In the genomic region with DNA sequence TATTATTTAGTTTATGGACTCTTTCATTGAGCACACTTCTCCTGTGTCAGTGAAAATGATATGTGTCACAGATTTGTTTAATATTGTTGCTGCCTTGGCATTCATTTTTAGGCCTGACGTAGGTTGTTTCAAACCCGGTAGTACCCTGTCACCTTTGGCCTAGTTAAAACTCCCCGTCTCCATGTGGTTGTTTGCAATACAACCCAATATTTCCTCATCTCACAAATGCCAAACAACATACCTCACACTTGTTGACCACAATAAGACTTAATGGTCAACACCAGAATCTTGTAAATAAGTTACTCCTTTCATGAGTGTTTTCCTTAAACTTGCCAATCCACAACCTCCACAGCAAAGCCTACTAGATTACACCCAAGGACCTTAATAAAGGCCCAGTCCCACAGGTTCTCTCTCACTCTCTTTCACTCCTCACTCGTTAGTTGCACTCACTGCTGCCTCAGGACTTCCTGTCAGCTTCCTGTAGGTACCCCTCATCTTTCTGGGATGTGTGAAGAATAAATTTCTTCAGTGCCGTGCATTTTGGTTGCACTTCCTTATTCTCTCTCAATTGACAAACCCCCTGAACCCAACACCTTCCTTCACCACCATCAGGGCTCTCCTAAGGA, we compare ENCODE assay signal across 21 cellular contexts. TPM values are rescaled to one million over a fixed set of nuclear protein-coding genes. Genes with fewer than 3 reads are reported as not detected.
DNase-seq lines count a peak whose midpoint lies in the region; ATAC-seq and TF ChIP-seq lines count a peak whose summit lies in the region.
"Had no signal": no experiment of that assay in that cellular context is flagged by ENCODE, and none has a peak within 500 bp of the region (broad histone marks: within the 10 kb centered on the region; RNA-seq: fewer than 3 reads in every experiment).

No MANE protein-coding gene starts in this region.

- ATAC-seq in PC-3: no peak
- peak in 2 of 3 donors; percentile 78 to 89 for ATAC-seq in natural killer cell
- no peak for ATAC-seq in HG03442 (IDR thresholded peaks at IDR 0.05; ENCODE audit: unreplicated experiment)

- H3K4me2 ChIP-seq in PC-3 (ENCODE audit: low read length): no peak overlapping the region

- H3K27me3 Mint-ChIP-seq in natural killer cell (ENCODE audit: low read depth in 2 of 2): no peaks in the 10 kb centered on the region

- H3K9ac ChIP-seq in PC-3 (ENCODE audit: low read length): no peak overlapping the region

- POLR2A ChIA-PET in PC-3 (lab: Charles Lee; ENCODE audit: unreplicated experiment): no interaction called here

- no peak overlapping the region for H3K27ac ChIP-seq in PC-3 (ENCODE audit: low read length)
- H3K27ac ChIP-seq: HL-60, RWPE1, SJCRH30 had no signal

- H3K9me3 ChIP-seq in PC-3 (ENCODE audit: low read length): no peaks in the 10 kb centered on the region
- H3K9me3 ChIP-seq: SJCRH30 had no signal

- peak overlapping the region; percentile 81 to 89 for H3K27ac Mint-ChIP-seq in natural killer cell
- H3K27ac Mint-ChIP-seq: H9 had no signal

- TF ChIP-seq CTCF in AG10803 (conservative IDR thresholded peaks at IDR 0.05; ENCODE audit: low read length) (no peak), PC-3 (conservative IDR thresholded peaks at IDR 0.05; ENCODE audit: low read depth, low read length) (no peak), epithelial cell of proximal tubule (conservative IDR thresholded peaks at IDR 0.05; ENCODE audit: low read depth, low read length) (no peak), natural killer cell (IDR thresholded peaks at IDR 0.05) (no peak)

- H4K20me1 ChIP-seq in PC-3 (ENCODE audit: low read length): no peaks in the 10 kb centered on the region

- no peaks in the 10 kb centered on the region for H3K36me3 Mint-ChIP-seq in natural killer cell

- no peaks in the 10 kb centered on the region; the same call in 1 of the 2 replicates for H3K4me1 ChIP-seq in PC-3 (ENCODE audit: insufficient read depth, low read length)
- H3K4me1 ChIP-seq: SJCRH30 had no signal

- CTCF ChIA-PET in PC-3 (lab: Charles Lee): no interaction called here

- no peak overlapping the region for H2AFZ ChIP-seq in PC-3 (ENCODE audit: low read length)

- H3K36me3 ChIP-seq in PC-3 (ENCODE audit: low read depth, low read length): no peaks in the 10 kb centered on the region
- H3K36me3 ChIP-seq: SJCRH30 had no signal

- H3K9me2 ChIP-seq in PC-3 (replicated peaks; ENCODE audit: low read length): no peaks in the 10 kb centered on the region

- no peaks in the 10 kb centered on the region for H3K79me2 ChIP-seq in PC-3 (ENCODE audit: low read length)

- intact Hi-C loops in PC-3 (cut with micrococcal nuclease): no loop called here
- intact Hi-C loops in natural killer cell (cut with micrococcal nuclease): no loop called here

- H3K9me3 Mint-ChIP-seq in natural killer cell: peaks cover 0 to 3% of the 10 kb centered on the region in 2 donors
- H3K9me3 Mint-ChIP-seq: H9 had no signal

- H3K4me3 ChIP-seq in AG10803 (ENCODE audit: low read length) (no peak overlapping the region), PC-3 (ENCODE audit: low read length) (no peak overlapping the region), epithelial cell of proximal tubule (ENCODE audit: low read depth, low read length) (no peak overlapping the region)
- H3K4me3 ChIP-seq: SJCRH30 had no signal

- H3K4me1 Mint-ChIP-seq in natural killer cell: peaks cover 22% of the 10 kb centered on the region in 2 donors
- H3K4me1 Mint-ChIP-seq: H9 had no signal

- peak overlapping the region; percentile 15 for H3K4me3 Mint-ChIP-seq in natural killer cell
- H3K4me3 Mint-ChIP-seq: H9 had no signal

- no TSS peak for BruUV-seq in PC-3 (replicated peaks; lab: Mats Ljungman, UMichigan)

- peak; percentile 69 for DNase-seq in AG10803 (ENCODE audit: low read depth)
- DNase-seq in PC-3: peak; percentile 2
- DNase-seq in epithelial cell of proximal tubule (ENCODE audit: low read depth): peak; percentile 20
- DNase-seq in natural killer cell: no peak
- no peak for DNase-seq in stimulated activated CD4-positive, alpha-beta T cell treated with anti-CD3 and anti-CD28 coated beads, Interleukin-4, amount 100 ng/mL, for 24 hours
- DNase-seq in NCI-H2227 treated with DMSO at 0.1 percent for 48 hours (lab: John Stamatoyannopoulos, UW): no peak
- DNase-seq in hypothalamus (lab: John Stamatoyannopoulos, UW): no peak
- DNase-seq: COR-L47; DMS153; H9; MV-4-11; NCI-H1417; NCI-H187 treated with DMSO at 0.1 percent for 48 hours; NCI-H446 treated with DMSO at 0.1 percent for 48 hours; NK-92 treated with Interleukin-12 subunit alpha and Interleukin-12 subunit beta, amount 100 ng/mL, for 24 hours; SJCRH30 had no signal

- no peaks in the 10 kb centered on the region for H3F3A ChIP-seq in PC-3 (ENCODE audit: low read length, unreplicated experiment)

- H3K27me3 ChIP-seq in PC-3 (ENCODE audit: low read length): no peaks in the 10 kb centered on the region
- H3K27me3 ChIP-seq: SJCRH30 had no signal

RNA-seq across cellular contexts. Expression of a gene that starts 31.3 kb away (rescaled TPM):
- total RNA-seq in PC-3 (2014; rRNA removed): 3.4 and 8.1 TPM in 2 replicates
- 0.22 and 2.3 TPM in 2 replicates for total RNA-seq in epithelial cell of proximal tubule
- total RNA-seq in natural killer cell: not detected
- total RNA-seq: H9, LHCN-M2, OCI-LY7, SJCRH30 had no signal

Comparison
In these comparisons a context has a peak if more than half of its experiments do, and no peak if none do; other contexts are left out.
1. DNase-seq: peak in AG10803 (single experiment), PC-3 (single experiment) and epithelial cell of proximal tubule (single experiment); none in natural killer cell (single experiment), stimulated activated CD4-positive, alpha-beta T cell treated with anti-CD3 and anti-CD28 coated beads, Interleukin-4, amount 100 ng/mL, for 24 hours (single experiment), NCI-H2227 treated with DMSO at 0.1 percent for 48 hours (single experiment) and hypothalamus (0 of 51).
2. ATAC-seq: peak in natural killer cell (2 of 3); none in PC-3 (single experiment) and HG03442 (single experiment).